ENCODE assay signal across 19 cellular contexts in genomic region chr5:96654209-96654608, GRCh38. TPM values are rescaled to one million over a fixed set of nuclear protein-coding genes. Genes with fewer than 3 reads are reported as not detected.
DNase-seq lines count a peak whose midpoint lies in the region; ATAC-seq, FAIRE-seq and TF ChIP-seq lines count a peak whose summit lies in the region.
"Had no signal": no experiment of that assay in that cellular context is flagged by ENCODE, and none has a peak within 500 bp of the region (broad histone marks: within the 10 kb centered on the region; RNA-seq: fewer than 3 reads in every experiment).

No MANE protein-coding gene starts in this region.

- peaks cover 82% of the 10 kb centered on the region for H3K4me1 Mint-ChIP-seq in CD14-positive monocyte
- peaks cover 59 to 60% of the 10 kb centered on the region in 2 donors for H3K4me1 Mint-ChIP-seq in natural killer cell

- H3K36me3 ChIP-seq in SJSA1 = no peaks in the 10 kb centered on the region
- H3K36me3 ChIP-seq: HAP-1 had no signal

- H3K27ac Mint-ChIP-seq in CD14-positive monocyte (peak overlapping the region; percentile 42 to 95 (median 82)), natural killer cell (peak overlapping the region; percentile 78)

- H3K27ac ChIP-seq in SJSA1 = peak overlapping the region; percentile 86

- H3K4me1 ChIP-seq in SJSA1 (replicated peaks) = peaks cover 95% of the 10 kb centered on the region

- TF ChIP-seq CTCF in CD14-positive monocyte (IDR thresholded peaks at IDR 0.05) (no peak), natural killer cell (IDR thresholded peaks at IDR 0.05) (no peak)

- peak; percentile 82 for FAIRE-seq in GM19239 (lab: Jason Lieb, UNC)
- FAIRE-seq: A549 had no signal

- no peak overlapping the region for H3K4me3 ChIP-seq in SJSA1
- H3K4me3 ChIP-seq: A549, HAP-1 had no signal

- no peaks in the 10 kb centered on the region for H3K9me3 ChIP-seq in SJSA1 (replicated peaks)
- H3K9me3 ChIP-seq: A549, HAP-1 had no signal

- DNase-seq in CD14-positive monocyte (ENCODE audit: low spot score) (no peak), GM19239 (ENCODE audit: insufficient read length, low spot score) (no peak), SJSA1 (ENCODE audit: low read depth in 1 of 2, low spot score in 2 of 2) (no peak), natural killer cell (no peak), nucleus accumbens (lab: John Stamatoyannopoulos, UW) (no peak), posterior cingulate gyrus (no peak)
- DNase-seq in activated CD4-positive, alpha-beta T cell treated with anti-CD3 and anti-CD28 coated beads, Interleukin-2, amount 50 U/mL, for 1 hour = no peak
- DNase-seq: C1 segment of cervical spinal cord, COR-L47, DMS153, IMR-90, NCI-H1105 treated with DMSO at 0.1 percent for 48 hours, NCI-H1694 treated with DMSO at 0.1 percent for 48 hours, NCI-H2107, NCI-H2227 treated with DMSO at 0.1 percent for 48 hours, NCI-H524, SIG-M5 had no signal

- H3K9me3 Mint-ChIP-seq in CD14-positive monocyte (peaks cover 0 to 3% (median 0%) of the 10 kb centered on the region in 7 donors), natural killer cell (no peaks in the 10 kb centered on the region)

- H3K27me3 Mint-ChIP-seq in CD14-positive monocyte (ENCODE audit: low read depth in 3 of 3) (peaks cover 0 to 4% (median 0%) of the 10 kb centered on the region in 3 donors), natural killer cell (ENCODE audit: low read depth in 2 of 2) (peaks cover 0 to 7% of the 10 kb centered on the region in 2 donors)

- intact Hi-C loops in CD14-positive monocyte (cut with micrococcal nuclease) (no loop called here), natural killer cell (cut with micrococcal nuclease) (no loop called here), posterior cingulate gyrus (cut with DNase I) (no loop called here)

- H3K27me3 ChIP-seq in SJSA1 (replicated peaks) = no peaks in the 10 kb centered on the region

- no peak for ATAC-seq in natural killer cell
- ATAC-seq: A549 had no signal

- no peak overlapping the region for H3K4me3 Mint-ChIP-seq in CD14-positive monocyte
- peak overlapping the region; percentile 84 for H3K4me3 Mint-ChIP-seq in natural killer cell

- H3K36me3 Mint-ChIP-seq in CD14-positive monocyte = peaks cover 0 to 4% of the 10 kb centered on the region in 2 donors
- no peaks in the 10 kb centered on the region for H3K36me3 Mint-ChIP-seq in natural killer cell

RNA-seq across cellular contexts. Expression of gene CAST, which starts 8.0 kb away (rescaled TPM):
- 10 to 100 TPM; 49.6 to 76.8 TPM for polyA plus RNA-seq in CD14-positive monocyte
- total RNA-seq in SJSA1 (2014; rRNA removed; shearing (Covaris generic)) = 234 and 272 TPM in 2 replicates
- 100 to 1,000 TPM; 364 to 414 (median 376) TPM for total RNA-seq in natural killer cell
